Comparison of ENCODE assay signal across 33 cellular contexts in genomic region chr2:161592713-161593112, GRCh38. TPM values are rescaled to one million over a fixed set of nuclear protein-coding genes. Genes with fewer than 3 reads are reported as not detected.
"Had no signal": no experiment of that assay in that cellular context is flagged by ENCODE, and none has a peak within 500 bp of the region (broad histone marks: within the 10 kb centered on the region; RNA-seq: fewer than 3 reads in every experiment).

No MANE protein-coding gene starts in this region.

- H3K4me2 ChIP-seq: PC-9 had no signal

- H3K4me3 ChIP-seq: MG63, PC-9, SJCRH30, SK-N-MC had no signal

- H3K9me3 ChIP-seq: MG63, SJCRH30 had no signal

- H3K27me3 ChIP-seq: MG63, SJCRH30 had no signal

- H3K27ac ChIP-seq: PC-9, RWPE1, SJCRH30, SK-N-MC had no signal

- ATAC-seq: Panc1, Right ventricle myocardium inferior, SK-N-SH treated with all-trans-retinoic acid at 6 μM for 48 hours had no signal

- H2AFZ ChIP-seq: PC-9 had no signal

- H3K36me3 ChIP-seq: MG63, SJCRH30 had no signal

- DNase-seq: Kasumi-1, MG63, NCI-H1048, NCI-H1092 treated with DMSO at 0.1 percent for 48 hours, NCI-H1105 treated with DMSO at 0.1 percent for 48 hours, NCI-H1417, NCI-H1436, NCI-H146, NCI-H1694, NCI-H187, NCI-H1930, NCI-H2029 treated with DMSO at 0.1 percent for 48 hours, NCI-H2081 treated with DMSO at 0.1 percent for 48 hours, NCI-H2107, NCI-H2171, NCI-H226, NCI-H446 treated with DMSO at 0.1 percent for 48 hours, NCI-H510A, NCI-H524, NCI-H526, NCI-H69, NCI-H748 treated with DMSO at 0.1 percent for 48 hours, NCI-H82, PC-9, SHP77, SIG-M5, SJCRH30 had no signal

- H3K4me1 ChIP-seq: SJCRH30 had no signal

RNA-seq across cellular contexts. Expression of gene SLC4A10, which starts 31.5 kb away (rescaled TPM):
- total RNA-seq: PC-9, Right ventricle myocardium inferior, RPMI7951 had no signal
